ENCODE assay signal across 1 cellular context in the genomic region with DNA sequence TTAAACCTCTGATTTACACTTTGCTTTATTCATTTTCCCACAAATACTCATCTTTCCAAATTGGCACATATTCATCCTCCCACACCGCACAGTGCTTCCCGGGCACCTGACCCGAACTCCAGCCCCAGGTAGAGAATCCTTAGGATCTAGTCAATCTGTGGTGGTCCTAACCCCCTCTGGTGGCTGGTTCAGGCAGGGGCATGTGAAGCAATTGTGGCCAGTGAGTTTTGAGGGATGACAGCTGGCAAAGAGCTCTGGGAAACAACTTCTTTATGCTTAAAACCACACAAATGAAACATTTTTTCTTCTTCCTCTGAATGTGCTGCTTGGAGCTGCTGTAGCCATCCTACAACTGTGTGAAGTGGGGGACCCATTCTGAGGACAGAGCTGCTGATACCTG.
TF ChIP-seq lines count a peak whose summit lies in the region.

No MANE protein-coding gene starts in this region.

TF ChIP-seq in WTC11, 78 proteins besides CTCF, POLR2A, EP300 and RAD21 (continued from another document):
- TF ChIP-seq, protein P1, sequence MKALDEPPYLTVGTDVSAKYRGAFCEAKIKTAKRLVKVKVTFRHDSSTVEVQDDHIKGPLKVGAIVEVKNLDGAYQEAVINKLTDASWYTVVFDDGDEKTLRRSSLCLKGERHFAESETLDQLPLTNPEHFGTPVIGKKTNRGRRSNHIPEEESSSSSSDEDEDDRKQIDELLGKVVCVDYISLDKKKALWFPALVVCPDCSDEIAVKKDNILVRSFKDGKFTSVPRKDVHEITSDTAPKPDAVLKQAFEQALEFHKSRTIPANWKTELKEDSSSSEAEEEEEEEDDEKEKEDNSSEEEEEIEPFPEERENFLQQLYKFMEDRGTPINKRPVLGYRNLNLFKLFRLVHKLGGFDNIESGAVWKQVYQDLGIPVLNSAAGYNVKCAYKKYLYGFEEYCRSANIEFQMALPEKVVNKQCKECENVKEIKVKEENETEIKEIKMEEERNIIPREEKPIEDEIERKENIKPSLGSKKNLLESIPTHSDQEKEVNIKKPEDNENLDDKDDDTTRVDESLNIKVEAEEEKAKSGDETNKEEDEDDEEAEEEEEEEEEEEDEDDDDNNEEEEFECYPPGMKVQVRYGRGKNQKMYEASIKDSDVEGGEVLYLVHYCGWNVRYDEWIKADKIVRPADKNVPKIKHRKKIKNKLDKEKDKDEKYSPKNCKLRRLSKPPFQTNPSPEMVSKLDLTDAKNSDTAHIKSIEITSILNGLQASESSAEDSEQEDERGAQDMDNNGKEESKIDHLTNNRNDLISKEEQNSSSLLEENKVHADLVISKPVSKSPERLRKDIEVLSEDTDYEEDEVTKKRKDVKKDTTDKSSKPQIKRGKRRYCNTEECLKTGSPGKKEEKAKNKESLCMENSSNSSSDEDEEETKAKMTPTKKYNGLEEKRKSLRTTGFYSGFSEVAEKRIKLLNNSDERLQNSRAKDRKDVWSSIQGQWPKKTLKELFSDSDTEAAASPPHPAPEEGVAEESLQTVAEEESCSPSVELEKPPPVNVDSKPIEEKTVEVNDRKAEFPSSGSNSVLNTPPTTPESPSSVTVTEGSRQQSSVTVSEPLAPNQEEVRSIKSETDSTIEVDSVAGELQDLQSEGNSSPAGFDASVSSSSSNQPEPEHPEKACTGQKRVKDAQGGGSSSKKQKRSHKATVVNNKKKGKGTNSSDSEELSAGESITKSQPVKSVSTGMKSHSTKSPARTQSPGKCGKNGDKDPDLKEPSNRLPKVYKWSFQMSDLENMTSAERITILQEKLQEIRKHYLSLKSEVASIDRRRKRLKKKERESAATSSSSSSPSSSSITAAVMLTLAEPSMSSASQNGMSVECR (CRISPR knock-in tag; IDR thresholded peaks at IDR 0.05; ENCODE audit: borderline replicate concordance) = no peak
- TF ChIP-seq FOXK1 (CRISPR knock-in tag; IDR thresholded peaks at IDR 0.05) (no peak), ZNF423 (CRISPR knock-in tag; IDR thresholded peaks at IDR 0.05) (no peak), SMAD3 (CRISPR knock-in tag; IDR thresholded peaks at IDR 0.05; ENCODE audit: borderline replicate concordance) (no peak), GABPB1 (CRISPR knock-in tag; IDR thresholded peaks at IDR 0.05) (no peak), ZNF121 (CRISPR knock-in tag; IDR thresholded peaks at IDR 0.05) (no peak), KAT7 (CRISPR knock-in tag; IDR thresholded peaks at IDR 0.05; ENCODE audit: borderline replicate concordance) (no peak), MYBL2 (CRISPR knock-in tag; IDR thresholded peaks at IDR 0.05) (no peak)
- TF ChIP-seq, protein P2, sequence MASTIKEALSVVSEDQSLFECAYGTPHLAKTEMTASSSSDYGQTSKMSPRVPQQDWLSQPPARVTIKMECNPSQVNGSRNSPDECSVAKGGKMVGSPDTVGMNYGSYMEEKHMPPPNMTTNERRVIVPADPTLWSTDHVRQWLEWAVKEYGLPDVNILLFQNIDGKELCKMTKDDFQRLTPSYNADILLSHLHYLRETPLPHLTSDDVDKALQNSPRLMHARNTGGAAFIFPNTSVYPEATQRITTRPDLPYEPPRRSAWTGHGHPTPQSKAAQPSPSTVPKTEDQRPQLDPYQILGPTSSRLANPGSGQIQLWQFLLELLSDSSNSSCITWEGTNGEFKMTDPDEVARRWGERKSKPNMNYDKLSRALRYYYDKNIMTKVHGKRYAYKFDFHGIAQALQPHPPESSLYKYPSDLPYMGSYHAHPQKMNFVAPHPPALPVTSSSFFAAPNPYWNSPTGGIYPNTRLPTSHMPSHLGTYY (CRISPR knock-in tag; IDR thresholded peaks at IDR 0.05) = no peak
- TF ChIP-seq, protein P3, sequence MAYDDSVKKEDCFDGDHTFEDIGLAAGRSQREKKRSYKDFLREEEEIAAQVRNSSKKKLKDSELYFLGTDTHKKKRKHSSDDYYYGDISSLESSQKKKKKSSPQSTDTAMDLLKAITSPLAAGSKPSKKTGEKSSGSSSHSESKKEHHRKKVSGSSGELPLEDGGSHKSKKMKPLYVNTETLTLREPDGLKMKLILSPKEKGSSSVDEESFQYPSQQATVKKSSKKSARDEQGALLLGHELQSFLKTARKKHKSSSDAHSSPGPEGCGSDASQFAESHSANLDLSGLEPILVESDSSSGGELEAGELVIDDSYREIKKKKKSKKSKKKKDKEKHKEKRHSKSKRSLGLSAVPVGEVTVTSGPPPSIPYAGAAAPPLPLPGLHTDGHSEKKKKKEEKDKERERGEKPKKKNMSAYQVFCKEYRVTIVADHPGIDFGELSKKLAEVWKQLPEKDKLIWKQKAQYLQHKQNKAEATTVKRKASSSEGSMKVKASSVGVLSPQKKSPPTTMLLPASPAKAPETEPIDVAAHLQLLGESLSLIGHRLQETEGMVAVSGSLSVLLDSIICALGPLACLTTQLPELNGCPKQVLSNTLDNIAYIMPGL (CRISPR knock-in tag; IDR thresholded peaks at IDR 0.05) = no peak
- TF ChIP-seq, protein P4, sequence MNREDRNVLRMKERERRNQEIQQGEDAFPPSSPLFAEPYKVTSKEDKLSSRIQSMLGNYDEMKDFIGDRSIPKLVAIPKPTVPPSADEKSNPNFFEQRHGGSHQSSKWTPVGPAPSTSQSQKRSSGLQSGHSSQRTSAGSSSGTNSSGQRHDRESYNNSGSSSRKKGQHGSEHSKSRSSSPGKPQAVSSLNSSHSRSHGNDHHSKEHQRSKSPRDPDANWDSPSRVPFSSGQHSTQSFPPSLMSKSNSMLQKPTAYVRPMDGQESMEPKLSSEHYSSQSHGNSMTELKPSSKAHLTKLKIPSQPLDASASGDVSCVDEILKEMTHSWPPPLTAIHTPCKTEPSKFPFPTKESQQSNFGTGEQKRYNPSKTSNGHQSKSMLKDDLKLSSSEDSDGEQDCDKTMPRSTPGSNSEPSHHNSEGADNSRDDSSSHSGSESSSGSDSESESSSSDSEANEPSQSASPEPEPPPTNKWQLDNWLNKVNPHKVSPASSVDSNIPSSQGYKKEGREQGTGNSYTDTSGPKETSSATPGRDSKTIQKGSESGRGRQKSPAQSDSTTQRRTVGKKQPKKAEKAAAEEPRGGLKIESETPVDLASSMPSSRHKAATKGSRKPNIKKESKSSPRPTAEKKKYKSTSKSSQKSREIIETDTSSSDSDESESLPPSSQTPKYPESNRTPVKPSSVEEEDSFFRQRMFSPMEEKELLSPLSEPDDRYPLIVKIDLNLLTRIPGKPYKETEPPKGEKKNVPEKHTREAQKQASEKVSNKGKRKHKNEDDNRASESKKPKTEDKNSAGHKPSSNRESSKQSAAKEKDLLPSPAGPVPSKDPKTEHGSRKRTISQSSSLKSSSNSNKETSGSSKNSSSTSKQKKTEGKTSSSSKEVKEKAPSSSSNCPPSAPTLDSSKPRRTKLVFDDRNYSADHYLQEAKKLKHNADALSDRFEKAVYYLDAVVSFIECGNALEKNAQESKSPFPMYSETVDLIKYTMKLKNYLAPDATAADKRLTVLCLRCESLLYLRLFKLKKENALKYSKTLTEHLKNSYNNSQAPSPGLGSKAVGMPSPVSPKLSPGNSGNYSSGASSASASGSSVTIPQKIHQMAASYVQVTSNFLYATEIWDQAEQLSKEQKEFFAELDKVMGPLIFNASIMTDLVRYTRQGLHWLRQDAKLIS (CRISPR knock-in tag; IDR thresholded peaks at IDR 0.05; ENCODE audit: borderline replicate concordance) = no peak
- TF ChIP-seq, protein P5, sequence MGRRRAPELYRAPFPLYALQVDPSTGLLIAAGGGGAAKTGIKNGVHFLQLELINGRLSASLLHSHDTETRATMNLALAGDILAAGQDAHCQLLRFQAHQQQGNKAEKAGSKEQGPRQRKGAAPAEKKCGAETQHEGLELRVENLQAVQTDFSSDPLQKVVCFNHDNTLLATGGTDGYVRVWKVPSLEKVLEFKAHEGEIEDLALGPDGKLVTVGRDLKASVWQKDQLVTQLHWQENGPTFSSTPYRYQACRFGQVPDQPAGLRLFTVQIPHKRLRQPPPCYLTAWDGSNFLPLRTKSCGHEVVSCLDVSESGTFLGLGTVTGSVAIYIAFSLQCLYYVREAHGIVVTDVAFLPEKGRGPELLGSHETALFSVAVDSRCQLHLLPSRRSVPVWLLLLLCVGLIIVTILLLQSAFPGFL (CRISPR knock-in tag; IDR thresholded peaks at IDR 0.05; ENCODE audit: borderline replicate concordance) = no peak
- TF ChIP-seq, protein P6, sequence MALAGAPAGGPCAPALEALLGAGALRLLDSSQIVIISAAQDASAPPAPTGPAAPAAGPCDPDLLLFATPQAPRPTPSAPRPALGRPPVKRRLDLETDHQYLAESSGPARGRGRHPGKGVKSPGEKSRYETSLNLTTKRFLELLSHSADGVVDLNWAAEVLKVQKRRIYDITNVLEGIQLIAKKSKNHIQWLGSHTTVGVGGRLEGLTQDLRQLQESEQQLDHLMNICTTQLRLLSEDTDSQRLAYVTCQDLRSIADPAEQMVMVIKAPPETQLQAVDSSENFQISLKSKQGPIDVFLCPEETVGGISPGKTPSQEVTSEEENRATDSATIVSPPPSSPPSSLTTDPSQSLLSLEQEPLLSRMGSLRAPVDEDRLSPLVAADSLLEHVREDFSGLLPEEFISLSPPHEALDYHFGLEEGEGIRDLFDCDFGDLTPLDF (CRISPR knock-in tag; IDR thresholded peaks at IDR 0.05) = no peak
- TF ChIP-seq, protein P7, sequence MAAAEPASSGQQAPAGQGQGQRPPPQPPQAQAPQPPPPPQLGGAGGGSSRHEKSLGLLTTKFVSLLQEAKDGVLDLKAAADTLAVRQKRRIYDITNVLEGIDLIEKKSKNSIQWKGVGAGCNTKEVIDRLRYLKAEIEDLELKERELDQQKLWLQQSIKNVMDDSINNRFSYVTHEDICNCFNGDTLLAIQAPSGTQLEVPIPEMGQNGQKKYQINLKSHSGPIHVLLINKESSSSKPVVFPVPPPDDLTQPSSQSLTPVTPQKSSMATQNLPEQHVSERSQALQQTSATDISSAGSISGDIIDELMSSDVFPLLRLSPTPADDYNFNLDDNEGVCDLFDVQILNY (CRISPR knock-in tag; IDR thresholded peaks at IDR 0.05) = no peak
- TF ChIP-seq, protein P8, sequence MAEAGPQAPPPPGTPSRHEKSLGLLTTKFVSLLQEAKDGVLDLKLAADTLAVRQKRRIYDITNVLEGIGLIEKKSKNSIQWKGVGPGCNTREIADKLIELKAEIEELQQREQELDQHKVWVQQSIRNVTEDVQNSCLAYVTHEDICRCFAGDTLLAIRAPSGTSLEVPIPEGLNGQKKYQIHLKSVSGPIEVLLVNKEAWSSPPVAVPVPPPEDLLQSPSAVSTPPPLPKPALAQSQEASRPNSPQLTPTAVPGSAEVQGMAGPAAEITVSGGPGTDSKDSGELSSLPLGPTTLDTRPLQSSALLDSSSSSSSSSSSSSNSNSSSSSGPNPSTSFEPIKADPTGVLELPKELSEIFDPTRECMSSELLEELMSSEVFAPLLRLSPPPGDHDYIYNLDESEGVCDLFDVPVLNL (CRISPR knock-in tag; IDR thresholded peaks at IDR 0.05; ENCODE audit: borderline replicate concordance, low read depth) = no peak
